Comparison of ENCODE assay signal across 17 cellular contexts in genomic region chr2:181178130-181178529, GRCh38.
A peak's percentile ranks its signal among the peaks of the same experiment; 100 is the strongest.
DNase-seq lines count a peak whose midpoint lies in the region; ATAC-seq, FAIRE-seq and TF ChIP-seq lines count a peak whose summit lies in the region.
"Had no signal": no experiment of that assay in that cellular context is flagged by ENCODE, and none has a peak within 500 bp of the region (broad histone marks: within the 10 kb centered on the region; RNA-seq: fewer than 3 reads in every experiment).

No MANE protein-coding gene starts in this region.

- H3K4me3 ChIP-seq in SU-DHL-6 (ENCODE audit: insufficient read depth, low read length, poor library complexity, severe bottlenecking) (no peak overlapping the region), ovary (no peak overlapping the region)
- H3K4me3 ChIP-seq: A549, tibial artery had no signal

- H3K36me3 ChIP-seq in SU-DHL-6 (ENCODE audit: low read length) = no peaks in the 10 kb centered on the region
- H3K36me3 ChIP-seq in ovary = no peaks in the 10 kb centered on the region
- H3K36me3 ChIP-seq: tibial artery had no signal

- peak overlapping the region; percentile 82 for H3K27ac Mint-ChIP-seq in activated CD8-positive, alpha-beta memory T cell treated with anti-CD3 and anti-CD28 coated beads, Interleukin-2, amount 10 ng/mL, durations not matched to agents 7 days and 5 days
- peak overlapping the region in 8 of 10 donors; percentile 0 to 78 (median 48) for H3K27ac Mint-ChIP-seq in naive thymus-derived CD8-positive, alpha-beta T cell

- no peaks in the 10 kb centered on the region for H3F3A ChIP-seq in SU-DHL-6 (ENCODE audit: insufficient read depth)

- TF ChIP-seq EP300 in ovary (IDR thresholded peaks at IDR 0.05) = no peak

- intact Hi-C loops in ovary (cut with DNase I) = no loop called here

- no peak overlapping the region for H3K9ac ChIP-seq in SU-DHL-6 (ENCODE audit: low read length)
- H3K9ac ChIP-seq: KMS-11 had no signal

- H3K27me3 ChIP-seq in SU-DHL-6 (ENCODE audit: low read length) = no peaks in the 10 kb centered on the region
- no peaks in the 10 kb centered on the region for H3K27me3 ChIP-seq in ovary
- H3K27me3 ChIP-seq: tibial artery had no signal

- POLR2A ChIA-PET in naive thymus-derived CD8-positive, alpha-beta T cell (lab: Charles Lee) = interaction anchor here (0.9 to 1.8 kb wide), 4 partner anchors 12 to 97 kb away, joined by 4 to 8 read pairs (median 4); no protein-coding TSS in a partner anchor

- FAIRE-seq in H54 (lab: Jason Lieb, UNC) = peak; percentile 11
- FAIRE-seq: A549, colon had no signal

- peak overlapping the region; percentile 56 for H2AFZ ChIP-seq in SU-DHL-6 (ENCODE audit: low read depth, low read length, severe bottlenecking)

- TF ChIP-seq CTCF in SU-DHL-6 (IDR thresholded peaks at IDR 0.05; ENCODE audit: insufficient read depth, low read length, poor library complexity, severe bottlenecking) (no peak), ovary (IDR thresholded peaks at IDR 0.05) (no peak)

- TF ChIP-seq POLR2A in H54 (IDR thresholded peaks at IDR 0.05; ENCODE audit: low read depth, low read length) (no peak), ovary (IDR thresholded peaks at IDR 0.05) (no peak)

- H4K20me1 ChIP-seq in SU-DHL-6 (ENCODE audit: low read depth, low read length) = no peaks in the 10 kb centered on the region

- H3K27me3 Mint-ChIP-seq in activated CD8-positive, alpha-beta memory T cell treated with anti-CD3 and anti-CD28 coated beads, Interleukin-2, amount 10 ng/mL, durations not matched to agents 7 days and 5 days = no peaks in the 10 kb centered on the region
- no peaks in the 10 kb centered on the region for H3K27me3 Mint-ChIP-seq in naive thymus-derived CD8-positive, alpha-beta T cell

- ATAC-seq in activated CD8-positive, alpha-beta memory T cell treated with anti-CD3 and anti-CD28 coated beads, Interleukin-2, amount 10 ng/mL, durations not matched to agents 7 days and 5 days = peak; percentile 66
- ATAC-seq in naive thymus-derived CD8-positive, alpha-beta T cell = no peak

- peaks cover 2% of the 10 kb centered on the region for H3K9me3 Mint-ChIP-seq in activated CD8-positive, alpha-beta memory T cell treated with anti-CD3 and anti-CD28 coated beads, Interleukin-2, amount 10 ng/mL, durations not matched to agents 7 days and 5 days (ENCODE audit: low read depth)
- peaks cover 0 to 10% (median 2%) of the 10 kb centered on the region in 9 donors for H3K9me3 Mint-ChIP-seq in naive thymus-derived CD8-positive, alpha-beta T cell

- CTCF ChIA-PET in activated CD8-positive, alpha-beta memory T cell treated with anti-CD3 and anti-CD28 coated beads, Interleukin-2, amount 10 ng/mL, durations not matched to agents 7 days and 5 days (lab: Charles Lee) = interaction anchor here (0.7 to 3.3 kb wide), 16 partner anchors 11 to 288 kb away, joined by 3 to 14 read pairs (median 6); partner anchors contain the start of gene ITGA4

- no peaks in the 10 kb centered on the region for H3K9me2 ChIP-seq in SU-DHL-6 (replicated peaks; ENCODE audit: insufficient read depth, low read length)

- no peak for DNase-seq in activated CD8-positive, alpha-beta memory T cell treated with anti-CD3 and anti-CD28 coated beads, Interleukin-2, amount 10 ng/mL, durations not matched to agents 7 days and 5 days
- no peak for DNase-seq in activated CD8-positive, alpha-beta memory T cell treated with anti-CD3 and anti-CD28 coated beads, Interleukin-2, amount 50 U/mL, for 48 hours
- DNase-seq in H54 (ENCODE audit: insufficient read length, low spot score) (no peak), activated gamma-delta T cell treated with Interleukin-2 at 50 U/mL for 16 hours (no peak), ovary (no peak), HK-2 (ENCODE audit: unreplicated experiment) (no peak)
- no peak for DNase-seq in naive thymus-derived CD8-positive, alpha-beta T cell
- DNase-seq: aorta, GOT3, mammary epithelial cell, NCI-H446 treated with DMSO at 0.1 percent for 48 hours, retina, tibial artery had no signal

- peaks cover 68% of the 10 kb centered on the region for H3K4me1 Mint-ChIP-seq in activated CD8-positive, alpha-beta memory T cell treated with anti-CD3 and anti-CD28 coated beads, Interleukin-2, amount 10 ng/mL, durations not matched to agents 7 days and 5 days
- H3K4me1 Mint-ChIP-seq in naive thymus-derived CD8-positive, alpha-beta T cell = peaks cover 13 to 51% (median 38%) of the 10 kb centered on the region in 4 donors

- no peak overlapping the region for H3K27ac ChIP-seq in SU-DHL-6 (ENCODE audit: low read depth, low read length)
- no peak overlapping the region for H3K27ac ChIP-seq in ovary
- H3K27ac ChIP-seq: A549, KMS-11, tibial artery had no signal

- H3K79me2 ChIP-seq in SU-DHL-6 (ENCODE audit: insufficient read depth, low read length) = no peaks in the 10 kb centered on the region

- no peaks in the 10 kb centered on the region for H3K9me3 ChIP-seq in SU-DHL-6 (ENCODE audit: insufficient read depth, low read length)
- H3K9me3 ChIP-seq in ovary = no peaks in the 10 kb centered on the region
- H3K9me3 ChIP-seq: A549, tibial artery had no signal

- no peaks in the 10 kb centered on the region for H3K4me1 ChIP-seq in ovary (ENCODE audit: insufficient read depth)
- H3K4me1 ChIP-seq: A549, tibial artery had no signal

- no peak overlapping the region for H3K4me2 ChIP-seq in SU-DHL-6 (ENCODE audit: low read depth, low read length, poor library complexity, severe bottlenecking)
- H3K4me2 ChIP-seq: A549, KMS-11 had no signal

- H3K36me3 Mint-ChIP-seq in activated CD8-positive, alpha-beta memory T cell treated with anti-CD3 and anti-CD28 coated beads, Interleukin-2, amount 10 ng/mL, durations not matched to agents 7 days and 5 days = peaks cover 32% of the 10 kb centered on the region
- H3K36me3 Mint-ChIP-seq in naive thymus-derived CD8-positive, alpha-beta T cell = peaks cover 0 to 20% (median 20%) of the 10 kb centered on the region in 3 donors

- H3K4me3 Mint-ChIP-seq in activated CD8-positive, alpha-beta memory T cell treated with anti-CD3 and anti-CD28 coated beads, Interleukin-2, amount 10 ng/mL, durations not matched to agents 7 days and 5 days = peak overlapping the region; percentile 41
- H3K4me3 Mint-ChIP-seq in naive thymus-derived CD8-positive, alpha-beta T cell = peak overlapping the region in 3 of 10 donors; percentile 6 to 35 (median 24)
